In the genomic region with DNA sequence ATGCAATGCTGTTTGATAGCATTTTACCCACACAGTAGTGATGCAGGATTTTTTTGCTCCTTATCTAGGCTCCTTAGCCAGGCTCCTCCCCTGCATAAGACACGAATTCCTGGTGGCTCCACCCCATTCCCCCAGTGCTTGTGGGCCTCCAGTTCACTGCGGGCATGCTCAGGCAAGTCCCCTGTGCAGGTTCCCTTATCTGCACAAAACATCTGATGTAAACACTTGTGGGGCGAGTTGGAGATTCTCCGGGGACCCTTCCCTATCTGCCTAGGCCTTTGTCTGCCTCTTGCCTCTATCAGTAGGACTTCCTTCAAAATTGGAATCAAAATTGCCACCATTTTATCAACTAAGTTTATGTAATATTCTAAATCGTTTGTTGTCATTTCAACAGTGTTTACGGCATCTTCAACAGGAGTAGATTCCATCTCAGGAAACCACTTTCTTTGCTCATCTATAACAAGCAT, we compare ENCODE assay signal across 1 cellular context.
TF ChIP-seq lines count a peak whose summit lies in the region.

No MANE protein-coding gene starts in this region.

TF ChIP-seq in GM23338, 12 proteins besides CTCF, POLR2A, EP300 and RAD21 (continued from another document):
- TF ChIP-seq, protein P1, sequence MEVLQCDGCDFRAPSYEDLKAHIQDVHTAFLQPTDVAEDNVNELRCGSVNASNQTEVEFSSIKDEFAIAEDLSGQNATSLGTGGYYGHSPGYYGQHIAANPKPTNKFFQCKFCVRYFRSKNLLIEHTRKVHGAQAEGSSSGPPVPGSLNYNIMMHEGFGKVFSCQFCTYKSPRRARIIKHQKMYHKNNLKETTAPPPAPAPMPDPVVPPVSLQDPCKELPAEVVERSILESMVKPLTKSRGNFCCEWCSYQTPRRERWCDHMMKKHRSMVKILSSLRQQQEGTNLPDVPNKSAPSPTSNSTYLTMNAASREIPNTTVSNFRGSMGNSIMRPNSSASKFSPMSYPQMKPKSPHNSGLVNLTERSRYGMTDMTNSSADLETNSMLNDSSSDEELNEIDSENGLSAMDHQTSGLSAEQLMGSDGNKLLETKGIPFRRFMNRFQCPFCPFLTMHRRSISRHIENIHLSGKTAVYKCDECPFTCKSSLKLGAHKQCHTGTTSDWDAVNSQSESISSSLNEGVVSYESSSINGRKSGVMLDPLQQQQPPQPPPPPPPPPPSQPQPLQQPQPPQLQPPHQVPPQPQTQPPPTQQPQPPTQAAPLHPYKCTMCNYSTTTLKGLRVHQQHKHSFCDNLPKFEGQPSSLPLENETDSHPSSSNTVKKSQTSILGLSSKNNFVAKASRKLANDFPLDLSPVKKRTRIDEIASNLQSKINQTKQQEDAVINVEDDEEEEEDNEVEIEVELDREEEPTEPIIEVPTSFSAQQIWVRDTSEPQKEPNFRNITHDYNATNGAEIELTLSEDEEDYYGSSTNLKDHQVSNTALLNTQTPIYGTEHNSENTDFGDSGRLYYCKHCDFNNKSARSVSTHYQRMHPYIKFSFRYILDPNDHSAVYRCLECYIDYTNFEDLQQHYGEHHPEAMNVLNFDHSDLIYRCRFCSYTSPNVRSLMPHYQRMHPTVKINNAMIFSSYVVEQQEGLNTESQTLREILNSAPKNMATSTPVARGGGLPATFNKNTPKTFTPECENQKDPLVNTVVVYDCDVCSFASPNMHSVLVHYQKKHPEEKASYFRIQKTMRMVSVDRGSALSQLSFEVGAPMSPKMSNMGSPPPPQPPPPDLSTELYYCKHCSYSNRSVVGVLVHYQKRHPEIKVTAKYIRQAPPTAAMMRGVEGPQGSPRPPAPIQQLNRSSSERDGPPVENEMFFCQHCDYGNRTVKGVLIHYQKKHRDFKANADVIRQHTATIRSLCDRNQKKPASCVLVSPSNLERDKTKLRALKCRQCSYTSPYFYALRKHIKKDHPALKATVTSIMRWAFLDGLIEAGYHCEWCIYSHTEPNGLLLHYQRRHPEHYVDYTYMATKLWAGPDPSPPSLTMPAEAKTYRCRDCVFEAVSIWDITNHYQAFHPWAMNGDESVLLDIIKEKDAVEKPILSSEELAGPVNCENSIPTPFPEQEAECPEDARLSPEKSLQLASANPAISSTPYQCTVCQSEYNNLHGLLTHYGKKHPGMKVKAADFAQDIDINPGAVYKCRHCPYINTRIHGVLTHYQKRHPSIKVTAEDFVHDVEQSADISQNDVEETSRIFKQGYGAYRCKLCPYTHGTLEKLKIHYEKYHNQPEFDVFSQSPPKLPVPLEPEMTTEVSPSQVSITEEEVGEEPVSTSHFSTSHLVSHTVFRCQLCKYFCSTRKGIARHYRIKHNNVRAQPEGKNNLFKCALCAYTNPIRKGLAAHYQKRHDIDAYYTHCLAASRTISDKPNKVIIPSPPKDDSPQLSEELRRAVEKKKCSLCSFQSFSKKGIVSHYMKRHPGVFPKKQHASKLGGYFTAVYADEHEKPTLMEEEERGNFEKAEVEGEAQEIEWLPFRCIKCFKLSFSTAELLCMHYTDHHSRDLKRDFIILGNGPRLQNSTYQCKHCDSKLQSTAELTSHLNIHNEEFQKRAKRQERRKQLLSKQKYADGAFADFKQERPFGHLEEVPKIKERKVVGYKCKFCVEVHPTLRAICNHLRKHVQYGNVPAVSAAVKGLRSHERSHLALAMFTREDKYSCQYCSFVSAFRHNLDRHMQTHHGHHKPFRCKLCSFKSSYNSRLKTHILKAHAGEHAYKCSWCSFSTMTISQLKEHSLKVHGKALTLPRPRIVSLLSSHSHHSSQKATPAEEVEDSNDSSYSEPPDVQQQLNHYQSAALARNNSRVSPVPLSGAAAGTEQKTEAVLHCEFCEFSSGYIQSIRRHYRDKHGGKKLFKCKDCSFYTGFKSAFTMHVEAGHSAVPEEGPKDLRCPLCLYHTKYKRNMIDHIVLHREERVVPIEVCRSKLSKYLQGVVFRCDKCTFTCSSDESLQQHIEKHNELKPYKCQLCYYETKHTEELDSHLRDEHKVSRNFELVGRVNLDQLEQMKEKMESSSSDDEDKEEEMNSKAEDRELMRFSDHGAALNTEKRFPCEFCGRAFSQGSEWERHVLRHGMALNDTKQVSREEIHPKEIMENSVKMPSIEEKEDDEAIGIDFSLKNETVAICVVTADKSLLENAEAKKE (CRISPR knock-in tag; IDR thresholded peaks at IDR 0.05): no peak
- TF ChIP-seq, protein P2, sequence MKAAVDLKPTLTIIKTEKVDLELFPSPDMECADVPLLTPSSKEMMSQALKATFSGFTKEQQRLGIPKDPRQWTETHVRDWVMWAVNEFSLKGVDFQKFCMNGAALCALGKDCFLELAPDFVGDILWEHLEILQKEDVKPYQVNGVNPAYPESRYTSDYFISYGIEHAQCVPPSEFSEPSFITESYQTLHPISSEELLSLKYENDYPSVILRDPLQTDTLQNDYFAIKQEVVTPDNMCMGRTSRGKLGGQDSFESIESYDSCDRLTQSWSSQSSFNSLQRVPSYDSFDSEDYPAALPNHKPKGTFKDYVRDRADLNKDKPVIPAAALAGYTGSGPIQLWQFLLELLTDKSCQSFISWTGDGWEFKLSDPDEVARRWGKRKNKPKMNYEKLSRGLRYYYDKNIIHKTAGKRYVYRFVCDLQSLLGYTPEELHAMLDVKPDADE (IDR thresholded peaks at IDR 0.05): no peak
- TF ChIP-seq STAT1 (IDR thresholded peaks at IDR 0.05; ENCODE audit: unreplicated experiment) (no peak), NANOG (IDR thresholded peaks at IDR 0.05; ENCODE audit: borderline replicate concordance) (no peak), CREB1 (CRISPR knock-in tag; IDR thresholded peaks at IDR 0.05; ENCODE audit: low read depth) (no peak), ZNF331 (CRISPR knock-in tag; IDR thresholded peaks at IDR 0.05; ENCODE audit: low read depth) (no peak), POLR2AphosphoS5 (IDR thresholded peaks at IDR 0.05; ENCODE audit: low read depth) (no peak)
